Comparison of ENCODE assay signal across 2 cellular contexts in genomic region chr7:23337374-23337773, GRCh38.
TF ChIP-seq lines count a peak whose summit lies in the region.

No MANE protein-coding gene starts in this region.

TF ChIP-seq in HepG2, 621 proteins besides CTCF, POLR2A, EP300 and RAD21:
- TF ChIP-seq CBX5 (CRISPR knock-in tag; IDR thresholded peaks at IDR 0.05; ENCODE audit: borderline replicate concordance) (0 out of 2 replicates have a peak, but pooled peaks have one; percentile 44), ATF2 (CRISPR knock-in tag; IDR thresholded peaks at IDR 0.05) (no peak)

TF ChIP-seq in IMR-90, 13 proteins besides CTCF, POLR2A, EP300 and RAD21:
- no peak for TF ChIP-seq CEBPB (IDR thresholded peaks at IDR 0.05; ENCODE audit: low read depth, low read length)
- TF ChIP-seq MAZ (IDR thresholded peaks at IDR 0.05; ENCODE audit: borderline replicate concordance, low read depth, low read length), result no peak
- no peak for TF ChIP-seq RFX5 (IDR thresholded peaks at IDR 0.05; ENCODE audit: low read depth, low read length)
- TF ChIP-seq RCOR1 (IDR thresholded peaks at IDR 0.05; ENCODE audit: insufficient replicate concordance, low read length), result no peak
- TF ChIP-seq CHD1 (IDR thresholded peaks at IDR 0.05; ENCODE audit: low read depth, low read length), result no peak
- no peak for TF ChIP-seq ELK1 (IDR thresholded peaks at IDR 0.05; ENCODE audit: borderline replicate concordance, low read depth, low read length)
- TF ChIP-seq MXI1 (IDR thresholded peaks at IDR 0.05; ENCODE audit: borderline replicate concordance, low read depth, low read length), result no peak
- TF ChIP-seq SMC3 (IDR thresholded peaks at IDR 0.05; ENCODE audit: low read depth, low read length), result no peak
- no peak for TF ChIP-seq FOS (IDR thresholded peaks at IDR 0.05; ENCODE audit: low read depth, low read length)
- no peak for TF ChIP-seq BHLHE40 (IDR thresholded peaks at IDR 0.05; ENCODE audit: low read depth, low read length)
- no peak for TF ChIP-seq NFE2L2 (IDR thresholded peaks at IDR 0.05; ENCODE audit: low read depth, low read length)
